Comparison of ENCODE assay signal across 23 cellular contexts in genomic region chr3:193522473-193522872, GRCh38. TPM values are rescaled to one million over a fixed set of nuclear protein-coding genes. Genes with fewer than 3 reads are reported as not detected.
"Had no signal": no experiment of that assay in that cellular context is flagged by ENCODE, and none has a peak within 500 bp of the region (broad histone marks: within the 10 kb centered on the region; RNA-seq: fewer than 3 reads in every experiment).

No MANE protein-coding gene starts in this region.

- H3K27ac ChIP-seq: gastrocnemius medialis, left lung, lower lobe of right lung, right lobe of liver, upper lobe of right lung had no signal

- ATAC-seq: activated CD8-positive, alpha-beta T cell treated with anti-CD3 and anti-CD28 coated beads for 36 hours; activated naive CD8-positive, alpha-beta T cell treated with anti-CD3 and anti-CD28 coated beads, Interleukin-2, amount 50 U/mL, for 24 hours; activated T-cell treated with anti-CD3 and anti-CD28 coated beads, Interleukin-2, amount 50 U/mL, for 4 hours; activated T-helper 17 cell treated with anti-CD3 and anti-CD28 coated beads, Interleukin-2, amount 50 U/mL, for 72 hours; gastrocnemius medialis; left lung; lower lobe of right lung; right lobe of liver; stimulated activated memory B cell treated with anti-CD40 and anti-IgM and Interleukin-4, amounts not matched to agents 10 μg/mL and 1 μg/mL and 100 μg/mL, for 72 hours; stimulated activated naive CD8-positive, alpha-beta T cell treated with anti-CD3 and anti-CD28 coated beads, Interleukin-15, amount 100 ng/mL, for 72 hours; upper lobe of right lung had no signal

- H3K9me3 ChIP-seq: gastrocnemius medialis, left lung, lower lobe of right lung, right lobe of liver, upper lobe of right lung had no signal

- DNase-seq: activated B cell treated with CpG ODN at 0.5 μM for 24 hours; activated CD4-positive, alpha-beta T cell treated with anti-CD3 and anti-CD28 coated beads, Interleukin-2, amount 50 U/mL, for 1 hour; activated CD8-positive, alpha-beta T cell treated with anti-CD3 and anti-CD28 coated beads for 36 hours; activated naive CD8-positive, alpha-beta T cell treated with anti-CD3 and anti-CD28 coated beads, Interleukin-2, amount 50 U/mL, for 24 hours; activated T-cell treated with anti-CD3 and anti-CD28 coated beads, Interleukin-2, amount 50 U/mL, for 4 hours; amygdala; central memory CD4-positive, alpha-beta T cell; gastrocnemius medialis; glutamatergic neuron; left lung; lower lobe of right lung; right lobe of liver; stimulated activated CD4-positive, alpha-beta T cell treated with anti-CD3 and anti-CD28 coated beads, Interleukin-4, amount 100 ng/mL, for 4 hours; stimulated activated CD8-positive, alpha-beta memory T cell treated with anti-CD3 and anti-CD28 coated beads, Interleukin-4, amount 100 ng/mL, for 48 hours; stimulated activated naive CD8-positive, alpha-beta T cell treated with anti-CD3 and anti-CD28 coated beads, Interleukin-15, amount 100 ng/mL, for 72 hours; substantia nigra; upper lobe of right lung had no signal

- H3K4me1 ChIP-seq: gastrocnemius medialis, left lung, lower lobe of right lung, right lobe of liver, upper lobe of right lung had no signal

- H3K4me3 ChIP-seq: gastrocnemius medialis, left lung, lower lobe of right lung, right lobe of liver, skin epidermis, upper lobe of right lung had no signal

- H3K27me3 ChIP-seq: gastrocnemius medialis, left lung, right lobe of liver, upper lobe of right lung had no signal

- H3K36me3 ChIP-seq: gastrocnemius medialis, left lung, lower lobe of right lung, right lobe of liver, upper lobe of right lung had no signal

RNA-seq across cellular contexts. Expression of gene ATP13A4, which starts 32.2 kb away (rescaled TPM):
- total RNA-seq: endothelial cell of umbilical vein, mesenteric fat pad, osteoblast had no signal
- polyA plus RNA-seq: endothelial cell of umbilical vein had no signal
